In genomic region chr20:62616728-62617621, GRCh38 we compare ENCODE assay signal across 8 cellular contexts. TPM values are rescaled to one million over a fixed set of nuclear protein-coding genes. Genes with fewer than 3 reads are reported as not detected.
DNase-seq lines count a peak whose midpoint lies in the region; ATAC-seq lines count a peak whose summit lies in the region.

No MANE protein-coding gene starts in this region.

- peaks cover 15% of the 10 kb centered on the region for H3K27me3 Mint-ChIP-seq in activated CD4-positive, alpha-beta memory T cell treated with anti-CD3 and anti-CD28 coated beads, Interleukin-2, amount 10 ng/mL, durations not matched to agents 7 days and 5 days

- H3K4me1 Mint-ChIP-seq in activated CD4-positive, alpha-beta memory T cell treated with anti-CD3 and anti-CD28 coated beads, Interleukin-2, amount 10 ng/mL, durations not matched to agents 7 days and 5 days = peaks cover 44% of the 10 kb centered on the region

- POLR2A ChIA-PET in activated CD4-positive, alpha-beta memory T cell treated with anti-CD3 and anti-CD28 coated beads, Interleukin-2, amount 10 ng/mL, durations not matched to agents 7 days and 5 days (lab: Charles Lee) = interaction anchor here (0.6 to 3.8 kb wide), 10 partner anchors 11 to 302 kb away, joined by 3 to 31 read pairs (median 6); partner anchors contain the start of gene SLCO4A1

- CTCF ChIA-PET in activated CD4-positive, alpha-beta memory T cell treated with anti-CD3 and anti-CD28 coated beads, Interleukin-2, amount 10 ng/mL, durations not matched to agents 7 days and 5 days (lab: Charles Lee) = interaction anchor here (0.7 to 3.9 kb wide), 22 partner anchors 12 to 495 kb away, joined by 3 to 28 read pairs (median 6); partner anchors contain the start of genes LSM14B, RPS21 and SLCO4A1

- H3K36me3 Mint-ChIP-seq in activated CD4-positive, alpha-beta memory T cell treated with anti-CD3 and anti-CD28 coated beads, Interleukin-2, amount 10 ng/mL, durations not matched to agents 7 days and 5 days (ENCODE audit: low read depth) = no peaks in the 10 kb centered on the region

- H3K4me3 Mint-ChIP-seq in activated CD4-positive, alpha-beta memory T cell treated with anti-CD3 and anti-CD28 coated beads, Interleukin-2, amount 10 ng/mL, durations not matched to agents 7 days and 5 days = peak overlapping the region; percentile 52

- peak; percentile 42 to 59 for DNase-seq in NCI-H187 (lab: John Stamatoyannopoulos, UW)
- no peak for DNase-seq in NCI-H187 treated with DMSO at 0.1 percent for 48 hours (lab: John Stamatoyannopoulos, UW)
- DNase-seq in NCI-H748 (lab: John Stamatoyannopoulos, UW; ENCODE audit: unreplicated experiment) = peak; percentile 56
- DNase-seq in activated CD4-positive, alpha-beta memory T cell treated with anti-CD3 and anti-CD28 coated beads, Interleukin-2, amount 10 ng/mL, durations not matched to agents 7 days and 5 days = peak; percentile 79
- peak; percentile 49 for DNase-seq in effector CD8-positive, alpha-beta T cell (lab: John Stamatoyannopoulos, UW)
- peak; percentile 31 for DNase-seq in midbrain (lab: John Stamatoyannopoulos, UW)
- peak; percentile 35 to 46 for DNase-seq in stimulated activated CD8-positive, alpha-beta memory T cell treated with anti-CD3 and anti-CD28 coated beads, Interleukin-4, amount 100 ng/mL, for 4 hours (ENCODE audit: low read depth in 2 of 2, low spot score in 1 of 2)

- ATAC-seq in HG03108 (IDR thresholded peaks at IDR 0.05; ENCODE audit: unreplicated experiment) = peak; percentile 38

- no peaks in the 10 kb centered on the region for H3K9me3 Mint-ChIP-seq in activated CD4-positive, alpha-beta memory T cell treated with anti-CD3 and anti-CD28 coated beads, Interleukin-2, amount 10 ng/mL, durations not matched to agents 7 days and 5 days

- peak overlapping the region; percentile 98 for H3K27ac Mint-ChIP-seq in activated CD4-positive, alpha-beta memory T cell treated with anti-CD3 and anti-CD28 coated beads, Interleukin-2, amount 10 ng/mL, durations not matched to agents 7 days and 5 days

RNA-seq across cellular contexts. Expression of gene SLCO4A1, which starts 25.3 kb away (rescaled TPM):
- total RNA-seq in activated CD4-positive, alpha-beta memory T cell treated with anti-CD3 and anti-CD28 coated beads, Interleukin-2, amount 10 ng/mL, durations not matched to agents 7 days and 5 days = 10 to 100 TPM; 51.5 to 51.7 TPM
